Comparison of ENCODE assay signal across 8 cellular contexts in genomic region chr3:84958495-84959469, GRCh38. TPM values are rescaled to one million over a fixed set of nuclear protein-coding genes. Genes with fewer than 3 reads are reported as not detected.
DNase-seq lines count a peak whose midpoint lies in the region; ATAC-seq and TF ChIP-seq lines count a peak whose summit lies in the region.

Gene CADM2 (plus strand): TSS chr3:84958989.

- H3K4me3 Mint-ChIP-seq in activated CD8-positive, alpha-beta memory T cell treated with anti-CD3 and anti-CD28 coated beads, Interleukin-2, amount 10 ng/mL, durations not matched to agents 7 days and 5 days, result peak within 1 kb of the TSS; percentile 58
- H3K4me3 Mint-ChIP-seq in effector memory CD8-positive, alpha-beta T cell, result peak within 1 kb of the TSS; percentile 48 to 61

- WGBS in lung, 2 donors, result 1 to 2% methylated on average over 44 to 70 of the region's 70 CpGs

- H3K4me3 ChIP-seq in lung, result peak within 1 kb of the TSS; percentile 64

- peaks cover 5% of the 10 kb centered on the region for H3K27me3 ChIP-seq in lung (ENCODE audit: control insufficient read depth, insufficient read depth)

- no peaks in the 10 kb centered on the region for H3K9me3 ChIP-seq in lung (ENCODE audit: control insufficient read depth in 2 of 2, insufficient read depth in 1 of 2, low read length in 1 of 2)

- H3K9me3 Mint-ChIP-seq in activated CD8-positive, alpha-beta memory T cell treated with anti-CD3 and anti-CD28 coated beads, Interleukin-2, amount 10 ng/mL, durations not matched to agents 7 days and 5 days (ENCODE audit: low read depth), result no peaks in the 10 kb centered on the region
- peaks cover 8% of the 10 kb centered on the region in 2 donors for H3K9me3 Mint-ChIP-seq in effector memory CD8-positive, alpha-beta T cell

- no peak within 1 kb of the TSS for H3K27ac Mint-ChIP-seq in activated CD8-positive, alpha-beta memory T cell treated with anti-CD3 and anti-CD28 coated beads, Interleukin-2, amount 10 ng/mL, durations not matched to agents 7 days and 5 days
- no peak within 1 kb of the TSS for H3K27ac Mint-ChIP-seq in effector memory CD8-positive, alpha-beta T cell

- peaks cover 27% of the 10 kb centered on the region for H3K27me3 Mint-ChIP-seq in activated CD8-positive, alpha-beta memory T cell treated with anti-CD3 and anti-CD28 coated beads, Interleukin-2, amount 10 ng/mL, durations not matched to agents 7 days and 5 days
- peaks cover 17 to 39% of the 10 kb centered on the region in 2 donors for H3K27me3 Mint-ChIP-seq in effector memory CD8-positive, alpha-beta T cell

- ATAC-seq in GM19025 (IDR thresholded peaks at IDR 0.05; ENCODE audit: low read depth, unreplicated experiment) (peak; percentile 90), HG03280 (IDR thresholded peaks at IDR 0.05; ENCODE audit: unreplicated experiment) (peak; percentile 94), lung (ENCODE audit: insufficient read depth, low FRiP score) (peak; percentile 100)
- ATAC-seq in activated CD8-positive, alpha-beta memory T cell treated with anti-CD3 and anti-CD28 coated beads, Interleukin-2, amount 10 ng/mL, durations not matched to agents 7 days and 5 days, result peak; percentile 99
- ATAC-seq in effector memory CD8-positive, alpha-beta T cell (replicated peaks), result peak; percentile 73

- DNase-seq in AG08396 (ENCODE audit: low spot score), result peak; percentile 93
- peak; percentile 89 to 95 for DNase-seq in NCI-H524 (lab: John Stamatoyannopoulos, UW)
- peak; percentile 74 for DNase-seq in activated CD8-positive, alpha-beta memory T cell treated with anti-CD3 and anti-CD28 coated beads, Interleukin-2, amount 10 ng/mL, durations not matched to agents 7 days and 5 days
- DNase-seq in effector memory CD8-positive, alpha-beta T cell, result peak in 1 of 3 experiments; percentile 3
- peak; percentile 87 for DNase-seq in lung (ENCODE audit: low spot score)
- DNase-seq in stimulated activated CD4-positive, alpha-beta T cell treated with anti-CD3 and anti-CD28 coated beads, Interleukin-4, amount 100 ng/mL, for 48 hours (ENCODE audit: low read depth in 2 of 2), result peak; percentile 64 to 69

- no peaks in the 10 kb centered on the region for H3K4me1 Mint-ChIP-seq in activated CD8-positive, alpha-beta memory T cell treated with anti-CD3 and anti-CD28 coated beads, Interleukin-2, amount 10 ng/mL, durations not matched to agents 7 days and 5 days
- peaks cover 0 to 2% of the 10 kb centered on the region in 2 donors for H3K4me1 Mint-ChIP-seq in effector memory CD8-positive, alpha-beta T cell (ENCODE audit: low read depth in 2 of 2)

- no peaks in the 10 kb centered on the region for H3K36me3 Mint-ChIP-seq in activated CD8-positive, alpha-beta memory T cell treated with anti-CD3 and anti-CD28 coated beads, Interleukin-2, amount 10 ng/mL, durations not matched to agents 7 days and 5 days
- H3K36me3 Mint-ChIP-seq in effector memory CD8-positive, alpha-beta T cell (ENCODE audit: insufficient read depth), result no peaks in the 10 kb centered on the region

- peaks cover 0 to 14% of the 10 kb centered on the region in 2 donors for H3K4me1 ChIP-seq in lung (ENCODE audit: control insufficient read depth in 2 of 2, insufficient read depth in 2 of 2, low read length in 2 of 2)

- CTCF ChIA-PET in activated CD8-positive, alpha-beta memory T cell treated with anti-CD3 and anti-CD28 coated beads, Interleukin-2, amount 10 ng/mL, durations not matched to agents 7 days and 5 days (lab: Charles Lee), result no interaction called here

- no peaks in the 10 kb centered on the region for H3K36me3 ChIP-seq in lung (ENCODE audit: control insufficient read depth in 2 of 2, insufficient read depth in 2 of 2, low read length in 2 of 2)

- peak within 1 kb of the TSS in 1 of 2 donors; percentile 31 for H3K27ac ChIP-seq in lung (ENCODE audit: low read depth in 1 of 2, low read length in 1 of 2)

- no peak for TF ChIP-seq CTCF in lung (IDR thresholded peaks at IDR 0.05; ENCODE audit: control extremely low read depth, extremely low read depth)

RNA-seq across cellular contexts. Expression of gene CADM2, which starts in this region (rescaled TPM):
- total RNA-seq in activated CD8-positive, alpha-beta memory T cell treated with anti-CD3 and anti-CD28 coated beads, Interleukin-2, amount 10 ng/mL, durations not matched to agents 7 days and 5 days, result under 1 TPM; 0.30 to 0.58 TPM
- total RNA-seq in lung, result 1 to 10 TPM in 1 of 2 donors, under 1 TPM in 1; 0.21 to 3.3 TPM
- polyA plus RNA-seq in lung, result under 1 TPM; 0.14 to 0.43 TPM

Comparison
In these comparisons a context has a peak if more than half of its experiments do, and no peak if none do; other contexts are left out.
1. Peak in DNase-seq and ATAC-seq in activated CD8-positive, alpha-beta memory T cell treated with anti-CD3 and anti-CD28 coated beads, Interleukin-2, amount 10 ng/mL, durations not matched to agents 7 days and 5 days; RNA of the gene not detected or under 1 TPM.